Comparison of ENCODE assay signal across 1 cellular context in genomic region chr2:15634846-15635490, GRCh38.
TF ChIP-seq lines count a peak whose summit lies in the region.

No MANE protein-coding gene starts in this region.

TF ChIP-seq in Ishikawa, 13 proteins besides CTCF, POLR2A, EP300 and RAD21 (continued from another document):
- TF ChIP-seq REST (IDR thresholded peaks at IDR 0.05; ENCODE audit: low read depth) (no peak), NFIC (IDR thresholded peaks at IDR 0.05) (peak; percentile 84), ZBTB7A (IDR thresholded peaks at IDR 0.05; ENCODE audit: low read depth) (no peak), EGR1 (IDR thresholded peaks at IDR 0.05) (no peak), TAF1 (IDR thresholded peaks at IDR 0.05; ENCODE audit: low read depth) (no peak), YY1 (IDR thresholded peaks at IDR 0.05; ENCODE audit: low read depth) (no peak), CEBPB (IDR thresholded peaks at IDR 0.05) (peak; percentile 57; the same call in 1 of the 2 replicates)
- TF ChIP-seq, protein P1, sequence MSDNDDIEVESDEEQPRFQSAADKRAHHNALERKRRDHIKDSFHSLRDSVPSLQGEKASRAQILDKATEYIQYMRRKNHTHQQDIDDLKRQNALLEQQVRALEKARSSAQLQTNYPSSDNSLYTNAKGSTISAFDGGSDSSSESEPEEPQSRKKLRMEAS (IDR thresholded peaks at IDR 0.05), result no peak
